In genomic region chr5:57210633-57211032, GRCh38 we compare ENCODE assay signal across 18 cellular contexts. TPM values are rescaled to one million over a fixed set of nuclear protein-coding genes. Genes with fewer than 3 reads are reported as not detected.
DNase-seq lines count a peak whose midpoint lies in the region; ATAC-seq and TF ChIP-seq lines count a peak whose summit lies in the region.
"Had no signal": no experiment of that assay in that cellular context is flagged by ENCODE, and none has a peak within 500 bp of the region (broad histone marks: within the 10 kb centered on the region; RNA-seq: fewer than 3 reads in every experiment).

No MANE protein-coding gene starts in this region.

- H3K4me1 Mint-ChIP-seq in IgD-negative memory B cell, result peaks cover 36 to 48% (median 47%) of the 10 kb centered on the region in 3 donors
- H3K4me1 Mint-ChIP-seq in immature natural killer cell, result peaks cover 66 to 92% of the 10 kb centered on the region in 2 donors

- H3K27me3 ChIP-seq in heart right ventricle, result no peaks in the 10 kb centered on the region
- H3K27me3 ChIP-seq in smooth muscle cell (ENCODE audit: low read depth), result no peaks in the 10 kb centered on the region
- H3K27me3 ChIP-seq: testis had no signal

- no peak overlapping the region for H2AFZ ChIP-seq in smooth muscle cell (ENCODE audit: low read depth)

- H3K27ac ChIP-seq in heart right ventricle (peak overlapping the region in 7 of 10 donors; percentile 8 to 29 (median 23)), smooth muscle cell (ENCODE audit: low read depth) (peak overlapping the region; percentile 51)
- H3K27ac ChIP-seq: testis had no signal

- H3K4me3 ChIP-seq in heart right ventricle (no peak overlapping the region), smooth muscle cell (no peak overlapping the region)
- H3K4me3 ChIP-seq: testis had no signal

- H3K27ac Mint-ChIP-seq in IgD-negative memory B cell (peak overlapping the region; percentile 26 to 64 (median 46)), immature natural killer cell (peak overlapping the region in 5 of 6 donors; percentile 35 to 84 (median 63))
- H3K27ac Mint-ChIP-seq: activated CD4-positive, alpha-beta memory T cell treated with anti-CD3 and anti-CD28 coated beads for 36 hours; activated T-helper 2 cell treated with anti-CD3 and anti-CD28 coated beads, Interferon-gamma antibody, Interleukin-2, Interleukin-4, amounts not matched to agents 10 μg/mL and 5 μg/mL and 100 μg/mL, durations not matched to agents 14 hours and 24 hours and 36 hours had no signal

- H3K9ac ChIP-seq in smooth muscle cell (ENCODE audit: low read depth), result no peak overlapping the region

- no peaks in the 10 kb centered on the region for H3F3A ChIP-seq in smooth muscle cell (ENCODE audit: low read depth)

- peaks cover 0 to 59% (median 48%) of the 10 kb centered on the region in 9 donors for H3K4me1 ChIP-seq in heart right ventricle
- peaks cover 5% of the 10 kb centered on the region for H3K4me1 ChIP-seq in smooth muscle cell (ENCODE audit: low read depth)

- H4K20me1 ChIP-seq in smooth muscle cell (ENCODE audit: low read depth), result peaks cover 100% of the 10 kb centered on the region

- DNase-seq in heart right ventricle (no peak), cardiac septum (ENCODE audit: low spot score) (no peak), immature natural killer cell (no peak), smooth muscle cell (lab: John Stamatoyannopoulos, UW; ENCODE audit: unreplicated experiment) (no peak), HuH-7.5 (ENCODE audit: low spot score) (no peak), NCI-H1092 treated with DMSO at 0.1 percent for 48 hours (lab: John Stamatoyannopoulos, UW) (no peak)
- DNase-seq: activated CD4-positive, alpha-beta memory T cell treated with anti-CD3 and anti-CD28 coated beads for 36 hours; Calu3; H9; Kasumi-1; NCI-H146; NCI-H2227 treated with DMSO at 0.1 percent for 48 hours; posterior cingulate gyrus; stimulated activated CD8-positive, alpha-beta memory T cell treated with anti-CD3 and anti-CD28 coated beads, Interleukin-4, amount 100 ng/mL, for 48 hours; testis had no signal

- intact Hi-C loops in heart right ventricle (cut with DNase I) (loop anchor here in 2 of 10 donors (5.0 kb wide), 2 partner anchors 33 to 38 kb away; partner anchors contain the start of gene GPBP1 (in 1 of the 2)), cardiac septum (cut with DNase I) (loop anchor here (10.0 kb wide), 1 partner anchor 946 kb away; no protein-coding TSS in a partner anchor)

- ATAC-seq in heart right ventricle (no peak), HG03469 (IDR thresholded peaks at IDR 0.05; ENCODE audit: unreplicated experiment) (no peak)

- TF ChIP-seq CTCF in heart right ventricle (IDR thresholded peaks at IDR 0.05) (no peak), smooth muscle cell (IDR thresholded peaks at IDR 0.05; ENCODE audit: borderline replicate concordance, insufficient read depth, poor library complexity, severe bottlenecking) (no peak)

- H3K36me3 Mint-ChIP-seq in IgD-negative memory B cell, result peaks cover 3% of the 10 kb centered on the region
- H3K36me3 Mint-ChIP-seq in immature natural killer cell, result peaks cover 0 to 10% (median 6%) of the 10 kb centered on the region in 3 donors

- peaks cover 100% of the 10 kb centered on the region for H3K79me2 ChIP-seq in smooth muscle cell (ENCODE audit: low read depth)

- H3K4me3 Mint-ChIP-seq in IgD-negative memory B cell, result peak overlapping the region in 1 of 4 donors; percentile 19
- peak overlapping the region in 1 of 5 donors; percentile 46 for H3K4me3 Mint-ChIP-seq in immature natural killer cell
- H3K4me3 Mint-ChIP-seq: activated CD4-positive, alpha-beta memory T cell treated with anti-CD3 and anti-CD28 coated beads for 36 hours; H9 had no signal

- H3K9me3 Mint-ChIP-seq in IgD-negative memory B cell (peaks cover 0 to 1% (median 0%) of the 10 kb centered on the region in 3 donors), immature natural killer cell (no peaks in the 10 kb centered on the region)
- H3K9me3 Mint-ChIP-seq: activated CD4-positive, alpha-beta memory T cell treated with anti-CD3 and anti-CD28 coated beads for 36 hours; activated T-helper 2 cell treated with anti-CD3 and anti-CD28 coated beads, Interferon-gamma antibody, Interleukin-2, Interleukin-4, amounts not matched to agents 10 μg/mL and 5 μg/mL and 100 μg/mL, durations not matched to agents 14 hours and 24 hours and 36 hours; H9 had no signal

- peaks cover 0 to 5% (median 0%) of the 10 kb centered on the region in 11 donors for H3K9me3 ChIP-seq in heart right ventricle
- H3K9me3 ChIP-seq in smooth muscle cell (replicated peaks; ENCODE audit: low read depth), result no peaks in the 10 kb centered on the region
- H3K9me3 ChIP-seq: testis had no signal

- no peak overlapping the region for H3K4me2 ChIP-seq in smooth muscle cell

- H3K27me3 Mint-ChIP-seq in IgD-negative memory B cell, result no peaks in the 10 kb centered on the region
- peaks cover 0 to 2% (median 1%) of the 10 kb centered on the region in 3 donors for H3K27me3 Mint-ChIP-seq in immature natural killer cell (ENCODE audit: low read depth in 3 of 3)
- H3K27me3 Mint-ChIP-seq: activated CD4-positive, alpha-beta memory T cell treated with anti-CD3 and anti-CD28 coated beads for 36 hours had no signal

- H3K36me3 ChIP-seq in heart right ventricle (peaks cover 0 to 20% (median 16%) of the 10 kb centered on the region in 9 donors), smooth muscle cell (ENCODE audit: low read depth) (peaks cover 6% of the 10 kb centered on the region)

RNA-seq across cellular contexts. Expression of gene GPBP1, which starts 36.8 kb away (rescaled TPM):
- total RNA-seq in heart right ventricle (10 to 100 TPM; 48.1 to 69.3 (median 51.6) TPM), cardiac septum (49.0 TPM), smooth muscle cell (78.8 and 87.4 TPM in 2 replicates)
- polyA plus RNA-seq in heart right ventricle (10 to 100 TPM; 40.1 to 50.8 TPM), IgD-negative memory B cell (83.3 TPM), immature natural killer cell (10 to 100 TPM; 60.7 to 95.6 (median 80.4) TPM), smooth muscle cell (43.2 and 45.4 TPM in 2 replicates)
